11 cellular contexts compared by ENCODE assay signal in the genomic region with DNA sequence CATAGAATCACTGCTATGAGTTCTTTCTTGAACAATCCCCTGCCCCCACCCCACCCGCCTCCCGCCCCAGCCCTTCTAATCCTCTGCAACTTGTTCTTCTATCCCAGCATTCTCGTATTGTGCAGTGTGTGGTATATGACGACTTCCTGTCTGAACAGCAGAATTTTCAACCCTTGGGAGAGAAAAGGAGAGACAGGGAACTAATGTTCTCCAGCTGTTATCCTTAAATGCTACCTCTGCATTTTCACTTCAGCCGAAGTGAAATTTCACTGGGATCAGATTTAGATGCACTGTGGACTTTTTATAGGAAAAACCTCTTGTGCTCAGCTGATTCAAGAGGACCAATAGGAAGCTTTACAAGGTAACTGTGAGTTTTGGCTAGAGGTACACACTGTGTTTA. TPM values are rescaled to one million over a fixed set of nuclear protein-coding genes. Genes with fewer than 3 reads are reported as not detected.
DNase-seq lines count a peak whose midpoint lies in the region; ATAC-seq and TF ChIP-seq lines count a peak whose summit lies in the region.
"Had no signal": no experiment of that assay in that cellular context is flagged by ENCODE, and none has a peak within 500 bp of the region (broad histone marks: within the 10 kb centered on the region; RNA-seq: fewer than 3 reads in every experiment).

No MANE protein-coding gene starts in this region.

- WGBS in psoas muscle, 3 donors: 14 to 33% (median 15%) methylated on average over 5 of the region's 5 CpGs

- H3K9me3 ChIP-seq in psoas muscle: no peaks in the 10 kb centered on the region

- no peak overlapping the region for H3K27ac ChIP-seq in psoas muscle

- TF ChIP-seq CTCF in AG10803 (conservative IDR thresholded peaks at IDR 0.05; ENCODE audit: low read length) (no peak), foreskin fibroblast (IDR thresholded peaks at IDR 0.05; ENCODE audit: low read depth, low read length) (no peak), psoas muscle (IDR thresholded peaks at IDR 0.05) (no peak)

- in situ Hi-C loops in SK-MEL-5 (cut with HindIII; ENCODE audit: low pct_unique_long_range_greater_than_20kb, low sequenced_read_pairs): no loop called here

- H3K4me3 ChIP-seq in AG10803 (ENCODE audit: low read length) (peak overlapping the region; percentile 88), foreskin fibroblast (ENCODE audit: low read depth in 1 of 2, low read length in 2 of 2) (peak overlapping the region; percentile 60 to 84), psoas muscle (peak overlapping the region; percentile 69)

- H3K27me3 ChIP-seq in psoas muscle (ENCODE audit: insufficient read depth in 3 of 3, low read length in 2 of 3): peaks cover 0 to 25% (median 4%) of the 10 kb centered on the region in 3 donors

- H3K4me1 ChIP-seq in psoas muscle: no peaks in the 10 kb centered on the region

- ATAC-seq in psoas muscle: no peak
- no peak for ATAC-seq in HG02852 (IDR thresholded peaks at IDR 0.05; ENCODE audit: unreplicated experiment)
- ATAC-seq in GM18868 (IDR thresholded peaks at IDR 0.05; ENCODE audit: unreplicated experiment): no peak

- intact Hi-C loops in psoas muscle (cut with DNase I): no loop called here

- DNase-seq in AG10803 (ENCODE audit: low read depth): peak; percentile 64
- peak; percentile 71 for DNase-seq in SK-MEL-5 (ENCODE audit: low read depth, low spot score)
- DNase-seq in foreskin fibroblast: peak in 1 of 2 donors; percentile 69
- DNase-seq in psoas muscle: no peak
- no peak for DNase-seq in stimulated activated naive CD4-positive, alpha-beta T cell (lab: John Stamatoyannopoulos, UW)
- DNase-seq in NCI-H187 (lab: John Stamatoyannopoulos, UW): no peak
- DNase-seq: activated effector memory CD4-positive, alpha-beta T cell treated with anti-CD3 and anti-CD28 coated beads, Interleukin-2, amount 50 U/mL, for 16 hours; NCI-H446; T-helper 9 cell had no signal

- no peaks in the 10 kb centered on the region for H3K36me3 ChIP-seq in psoas muscle (ENCODE audit: insufficient read depth in 1 of 2, low read depth in 1 of 2)

RNA-seq across cellular contexts. Expression of a gene that starts 2.2 kb away (rescaled TPM):
- 9.4 and 9.8 TPM in 2 replicates for total RNA-seq in SK-MEL-5 (2014; rRNA removed; shearing (Covaris generic))
- polyA plus RNA-seq in SK-MEL-5 (2015; cell fraction: cytosol; rRNA removed): 14.6 and 16.3 TPM in 2 replicates
- 82.2 and 86.6 TPM in 2 replicates for polyA plus RNA-seq in SK-MEL-5 (2015; cell fraction: nucleus; rRNA removed)
- 1 to 10 TPM; 1.6 to 7.5 (median 4.4) TPM for total RNA-seq in psoas muscle
- polyA plus RNA-seq in psoas muscle: 1 to 10 TPM; 1.6 to 2.6 (median 1.9) TPM

Comparison
In these comparisons a context has a peak if more than half of its experiments do, and no peak if none do; other contexts are left out.
1. DNase-seq: peak in AG10803 (single experiment) and SK-MEL-5 (single experiment); none in psoas muscle (0 of 2), stimulated activated naive CD4-positive, alpha-beta T cell (0 of 6) and NCI-H187 (0 of 2).
2. Peak in every context shown above with its lines, with median percentiles within 50 percentile points of each other: H3K4me3 ChIP-seq.